ENCODE assay signal across 8 cellular contexts in genomic region chr1:54407201-54407956, GRCh38. TPM values are rescaled to one million over a fixed set of nuclear protein-coding genes. Genes with fewer than 3 reads are reported as not detected.
DNase-seq lines count a peak whose midpoint lies in the region; ATAC-seq and FAIRE-seq lines count a peak whose summit lies in the region.

No MANE protein-coding gene starts in this region.

- H3K27me3 ChIP-seq in layer of hippocampus (ENCODE audit: control insufficient read depth, insufficient read depth, low read length), result no peaks in the 10 kb centered on the region

- H3K27ac ChIP-seq in layer of hippocampus (ENCODE audit: low read depth, low read length), result peak overlapping the region; percentile 89

- peak; percentile 94 for FAIRE-seq in GM18507 (lab: Jason Lieb, UNC)

- ATAC-seq in GM18867 (IDR thresholded peaks at IDR 0.05; ENCODE audit: unreplicated experiment), result no peak

- DNase-seq in GM18507 (ENCODE audit: extremely low spot score, insufficient read length, low read depth) (peak; percentile 68), HK-2 (ENCODE audit: unreplicated experiment) (peak; percentile 38), NCI-H69 (lab: John Stamatoyannopoulos, UW) (peak; percentile 93), dermis microvascular lymphatic vessel endothelial cell (ENCODE audit: low read depth in 2 of 2) (peak; percentile 94 to 95)
- DNase-seq in activated CD4-positive, alpha-beta T cell treated with anti-CD3 and anti-CD28 coated beads, Interleukin-2, amount 50 U/mL, for 1 hour, result peak; percentile 41
- peak; percentile 66 for DNase-seq in stimulated activated CD4-positive, alpha-beta T cell treated with anti-CD3 and anti-CD28 coated beads, Interleukin-1b, Interleukin-23, amount 100 ng/mL, for 48 hours

RNA-seq across cellular contexts. Expression of gene SSBP3, which starts 1.2 kb away (rescaled TPM):
- 8.7 and 12.0 TPM in 2 replicates for total RNA-seq in dermis microvascular lymphatic vessel endothelial cell

Comparison
In these comparisons a context has a peak if more than half of its experiments do, and no peak if none do; other contexts are left out.
1. DNase-seq: peak in every context shown above with its lines; median percentile 94 in dermis microvascular lymphatic vessel endothelial cell; 93 in NCI-H69; 68 in GM18507; 66 in stimulated activated CD4-positive, alpha-beta T cell treated with anti-CD3 and anti-CD28 coated beads, Interleukin-1b, Interleukin-23, amount 100 ng/mL, for 48 hours; 41 in activated CD4-positive, alpha-beta T cell treated with anti-CD3 and anti-CD28 coated beads, Interleukin-2, amount 50 U/mL, for 1 hour; 38 in HK-2.